Comparison of ENCODE assay signal across 1 cellular context in the genomic region with DNA sequence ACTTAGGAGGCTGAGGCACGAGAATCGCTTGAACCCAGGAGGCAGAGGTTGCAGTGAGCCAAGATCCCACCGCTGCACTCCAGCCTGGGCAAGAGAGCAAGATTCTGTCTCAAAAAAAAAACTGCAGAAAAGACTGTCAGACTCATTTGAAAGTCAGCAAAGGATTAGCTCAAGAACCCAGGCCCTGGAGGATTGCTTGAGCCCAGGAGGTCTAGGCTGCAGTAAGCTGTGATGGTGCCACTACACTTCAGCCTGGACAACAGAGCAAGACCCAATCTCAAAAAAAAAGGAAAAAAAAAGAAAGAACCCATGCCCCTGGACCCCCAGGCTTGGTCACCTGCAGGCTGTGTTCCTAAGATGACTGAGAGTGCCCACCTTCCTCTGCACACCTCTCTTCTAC.
A peak's percentile ranks its signal among the peaks of the same experiment; 100 is the strongest.
TF ChIP-seq lines count a peak whose summit lies in the region.

No MANE protein-coding gene starts in this region.

TF ChIP-seq in HepG2, 621 proteins besides CTCF, POLR2A, EP300 and RAD21:
- 0 out of 2 replicates have a peak, but pooled peaks have one; percentile 37 for TF ChIP-seq ZNF121 (CRISPR knock-in tag; IDR thresholded peaks at IDR 0.05)
- TF ChIP-seq, protein P1, sequence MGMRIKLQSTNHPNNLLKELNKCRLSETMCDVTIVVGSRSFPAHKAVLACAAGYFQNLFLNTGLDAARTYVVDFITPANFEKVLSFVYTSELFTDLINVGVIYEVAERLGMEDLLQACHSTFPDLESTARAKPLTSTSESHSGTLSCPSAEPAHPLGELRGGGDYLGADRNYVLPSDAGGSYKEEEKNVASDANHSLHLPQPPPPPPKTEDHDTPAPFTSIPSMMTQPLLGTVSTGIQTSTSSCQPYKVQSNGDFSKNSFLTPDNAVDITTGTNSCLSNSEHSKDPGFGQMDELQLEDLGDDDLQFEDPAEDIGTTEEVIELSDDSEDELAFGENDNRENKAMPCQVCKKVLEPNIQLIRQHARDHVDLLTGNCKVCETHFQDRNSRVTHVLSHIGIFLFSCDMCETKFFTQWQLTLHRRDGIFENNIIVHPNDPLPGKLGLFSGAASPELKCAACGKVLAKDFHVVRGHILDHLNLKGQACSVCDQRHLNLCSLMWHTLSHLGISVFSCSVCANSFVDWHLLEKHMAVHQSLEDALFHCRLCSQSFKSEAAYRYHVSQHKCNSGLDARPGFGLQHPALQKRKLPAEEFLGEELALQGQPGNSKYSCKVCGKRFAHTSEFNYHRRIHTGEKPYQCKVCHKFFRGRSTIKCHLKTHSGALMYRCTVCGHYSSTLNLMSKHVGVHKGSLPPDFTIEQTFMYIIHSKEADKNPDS (CRISPR knock-in tag; IDR thresholded peaks at IDR 0.05): no peak
